ENCODE assay signal across 1 cellular context in genomic region chr11:3857628-3858027, GRCh38.
TF ChIP-seq lines count a peak whose summit lies in the region.

No MANE protein-coding gene starts in this region.

TF ChIP-seq in A549, 52 proteins besides CTCF, POLR2A, EP300 and RAD21 (continued from another document):
- TF ChIP-seq PBX3 (IDR thresholded peaks at IDR 0.05) = no peak
- no peak for TF ChIP-seq ZNF302 (CRISPR knock-in tag; IDR thresholded peaks at IDR 0.05)
- no peak for TF ChIP-seq CBX2 (IDR thresholded peaks at IDR 0.05; ENCODE audit: borderline replicate concordance, low read depth)
- no peak for TF ChIP-seq RFX5 (IDR thresholded peaks at IDR 0.05)
